Comparison of ENCODE assay signal across 27 cellular contexts in genomic region chr4:3805731-3806130, GRCh38. TPM values are rescaled to one million over a fixed set of nuclear protein-coding genes. Genes with fewer than 3 reads are reported as not detected.
DNase-seq lines count a peak whose midpoint lies in the region; ATAC-seq, FAIRE-seq and TF ChIP-seq lines count a peak whose summit lies in the region.
"Had no signal": no experiment of that assay in that cellular context is flagged by ENCODE, and none has a peak within 500 bp of the region (broad histone marks: within the 10 kb centered on the region; RNA-seq: fewer than 3 reads in every experiment).

No MANE protein-coding gene starts in this region.

- TF ChIP-seq CTCF in right atrium auricular region (IDR thresholded peaks at IDR 0.05) = no peak
- no peak for TF ChIP-seq CTCF in H1 (IDR thresholded peaks at IDR 0.05; ENCODE audit: control extremely low read depth in 1 of 3, insufficient read depth in 1 of 3, low read depth in 1 of 3, low read length in 3 of 3)
- no peak for TF ChIP-seq CTCF in lower lobe of right lung (IDR thresholded peaks at IDR 0.05)
- TF ChIP-seq CTCF in spleen (IDR thresholded peaks at IDR 0.05 in 8 of 11, conservative IDR thresholded peaks at IDR 0.05 in 3 of 11) = no peak
- TF ChIP-seq CTCF in MCF 10A (IDR thresholded peaks at IDR 0.05; ENCODE audit: unreplicated experiment) = no peak
- no peak for TF ChIP-seq CTCF in sigmoid colon (IDR thresholded peaks at IDR 0.05)

- no peak for TF ChIP-seq EP300 in H1 (IDR thresholded peaks at IDR 0.05; ENCODE audit: borderline replicate concordance in 1 of 2, low read depth in 2 of 2, low read length in 2 of 2)
- TF ChIP-seq EP300 in sigmoid colon (IDR thresholded peaks at IDR 0.05) = no peak

- no peak overlapping the region for H3K23ac ChIP-seq in H1 (ENCODE audit: insufficient read length)

- H3K4me1 Mint-ChIP-seq in MCF 10A (ENCODE audit: insufficient read depth, unreplicated experiment) = no peaks in the 10 kb centered on the region
- H3K4me1 Mint-ChIP-seq: CD14-positive monocyte; CD8-positive, alpha-beta memory T cell had no signal

- TF ChIP-seq POLR2A in H1 (IDR thresholded peaks at IDR 0.05; ENCODE audit: control extremely low read depth in 1 of 2, low read depth in 2 of 2, low read length in 2 of 2) = no peak
- TF ChIP-seq POLR2A in spleen (IDR thresholded peaks at IDR 0.05) = no peak
- no peak for TF ChIP-seq POLR2A in sigmoid colon (IDR thresholded peaks at IDR 0.05)

- H2BK5ac ChIP-seq in H1 (ENCODE audit: low read depth, low read length) = no peak overlapping the region

- no peak overlapping the region for H2BK120ac ChIP-seq in H1 (replicated peaks; ENCODE audit: low read depth, low read length)

- H2AK5ac ChIP-seq in H1 (ENCODE audit: low read depth, low read length) = no peak overlapping the region

- H3K9me3 ChIP-seq in right atrium auricular region (no peaks in the 10 kb centered on the region), H1 (ENCODE audit: insufficient read depth in 2 of 2, low read depth in 1 of 2, low read length in 1 of 2) (no peaks in the 10 kb centered on the region; a peak in 1 of 4 replicates), lower lobe of right lung (no peaks in the 10 kb centered on the region), spleen (no peaks in the 10 kb centered on the region), sigmoid colon (no peaks in the 10 kb centered on the region)
- H3K9me3 ChIP-seq: BE2C; BLaER1 treated with 17β-estradiol and CSF1 and Interleukin-3, amounts not matched to agents 10 nM and 100 nM had no signal

- POLR2A ChIA-PET in H1 (lab: Charles Lee; ENCODE audit: partially characterized antibody) (interaction anchor here (0.9 kb wide), 1 partner anchor 9 kb away, joined by 3 read pairs; no protein-coding TSS in a partner anchor), MCF 10A (lab: Yijun Ruan, JAX) (no interaction called here)

- no peaks in the 10 kb centered on the region for H3K79me1 ChIP-seq in H1 (ENCODE audit: low read depth, low read length)

- H3K4me1 ChIP-seq in right atrium auricular region (no peaks in the 10 kb centered on the region), H1 (replicated peaks in 1 of 4; ENCODE audit: control insufficient read depth in 3 of 4, insufficient read depth in 4 of 4, low read length in 3 of 4) (peaks cover 4 to 16% (median 9%) of the 10 kb centered on the region in 4 experiments), lower lobe of right lung (no peaks in the 10 kb centered on the region), spleen (no peaks in the 10 kb centered on the region), sigmoid colon (no peaks in the 10 kb centered on the region)

- no TSS peak for BruUV-seq in MCF 10A (replicated peaks; lab: Mats Ljungman, UMichigan)

- no peak overlapping the region for H4K5ac ChIP-seq in H1 (ENCODE audit: insufficient read length, low read depth, low read length)

- H2BK15ac ChIP-seq in H1 (ENCODE audit: low read length) = peak overlapping the region; percentile 32; the same call in 1 of the 2 replicates

- H3K27ac Mint-ChIP-seq in MCF 10A (ENCODE audit: low read depth, unreplicated experiment) = no peak overlapping the region
- H3K27ac Mint-ChIP-seq: CD14-positive monocyte; CD4-positive, alpha-beta T cell; CD8-positive, alpha-beta memory T cell; H9 had no signal

- H4K20me1 ChIP-seq in H1 (replicated peaks in 1 of 2; ENCODE audit: control insufficient read depth in 1 of 2, insufficient read depth in 2 of 2, low read length in 2 of 2) = no peaks in the 10 kb centered on the region

- H3K4me3 ChIP-seq in right atrium auricular region = no peak overlapping the region
- no peak overlapping the region for H3K4me3 ChIP-seq in H1 (ENCODE audit: extremely low read depth in 1 of 4, insufficient read depth in 2 of 4, low read depth in 3 of 4, low read length in 4 of 4)
- H3K4me3 ChIP-seq in lower lobe of right lung = no peak overlapping the region
- H3K4me3 ChIP-seq in spleen = no peak overlapping the region
- no peak overlapping the region for H3K4me3 ChIP-seq in sigmoid colon
- H3K4me3 ChIP-seq: BLaER1 treated with 17β-estradiol and CSF1 and Interleukin-3, amounts not matched to agents 10 nM and 100 nM; GM12878; GM23248 had no signal

- H4K8ac ChIP-seq in H1 (ENCODE audit: extremely low read depth, insufficient read depth, low read length) = no peak overlapping the region

- no peak overlapping the region for H3K56ac ChIP-seq in H1 (replicated peaks; ENCODE audit: insufficient read length, low read depth, low read length)

- H3K27me3 ChIP-seq in right atrium auricular region (no peaks in the 10 kb centered on the region), H1 (replicated peaks in 1 of 4; ENCODE audit: control insufficient read depth in 3 of 4, extremely low read depth in 1 of 4, insufficient read depth in 3 of 4, low read length in 3 of 4) (peaks cover 0 to 3% (median 1%) of the 10 kb centered on the region in 4 experiments; a peak in 1 of 7 replicates), lower lobe of right lung (ENCODE audit: low read depth) (peaks cover 29% of the 10 kb centered on the region), spleen (replicated peaks in 1 of 7) (peaks cover 0 to 78% (median 3%) of the 10 kb centered on the region in 7 donors), sigmoid colon (peaks cover 0 to 71% (median 12%) of the 10 kb centered on the region in 3 donors)
- H3K27me3 ChIP-seq: BE2C had no signal

- H3K9me3 Mint-ChIP-seq in MCF 10A (ENCODE audit: unreplicated experiment) = no peaks in the 10 kb centered on the region
- H3K9me3 Mint-ChIP-seq: CD14-positive monocyte; CD4-positive, alpha-beta T cell; CD8-positive, alpha-beta memory T cell; H9 had no signal

- H3K27ac ChIP-seq in right atrium auricular region (no peak overlapping the region), H1 (ENCODE audit: low read depth, low read length) (no peak overlapping the region), lower lobe of right lung (no peak overlapping the region), spleen (no peak overlapping the region), sigmoid colon (no peak overlapping the region)
- H3K27ac ChIP-seq: 22Rv1; BLaER1 treated with 17β-estradiol and CSF1 and Interleukin-3, amounts not matched to agents 10 nM and 100 nM; GM23248 had no signal

- no peak overlapping the region for H3K4me3 Mint-ChIP-seq in MCF 10A (ENCODE audit: unreplicated experiment)
- H3K4me3 Mint-ChIP-seq: CD14-positive monocyte; CD4-positive, alpha-beta T cell; CD8-positive, alpha-beta memory T cell; H9 had no signal

- no peak overlapping the region for H2BK12ac ChIP-seq in H1 (ENCODE audit: low read depth, low read length)

- peaks cover 47% of the 10 kb centered on the region for H3K27me3 Mint-ChIP-seq in MCF 10A (ENCODE audit: insufficient read depth, unreplicated experiment)

- no peak for FAIRE-seq in H1 (lab: Jason Lieb, UNC)
- FAIRE-seq: A204.1, D721Med, GM12878, GM19239 had no signal

- H3K36me3 ChIP-seq in right atrium auricular region (no peaks in the 10 kb centered on the region), H1 (ENCODE audit: control insufficient read depth in 2 of 4, insufficient read depth in 4 of 4, low read length in 3 of 4) (no peaks in the 10 kb centered on the region; a peak in 1 of 8 replicates), lower lobe of right lung (no peaks in the 10 kb centered on the region), spleen (no peaks in the 10 kb centered on the region), sigmoid colon (no peaks in the 10 kb centered on the region)
- H3K36me3 ChIP-seq: BE2C; BLaER1 treated with 17β-estradiol and CSF1 and Interleukin-3, amounts not matched to agents 10 nM and 100 nM had no signal

- H3K4me2 ChIP-seq in H1 (ENCODE audit: insufficient read depth in 1 of 2, low read depth in 2 of 2, low read length in 2 of 2) = no peak overlapping the region
- H3K4me2 ChIP-seq: BLaER1 treated with 17β-estradiol and CSF1 and Interleukin-3, amounts not matched to agents 10 nM and 100 nM had no signal

- WGBS in H1 (ENCODE audit: extremely low coverage in 1 of 2, insufficient coverage in 1 of 2, insufficient read length in 1 of 2, insufficient replicate concordance in 2 of 2, low coverage in 1 of 2, low lambda C conversion rate in 2 of 2, missing lambda C conversion rate in 1 of 2), 2 experiments = 91% methylated on average over 11 of the region's 11 CpGs; no CpG with 5 or more reads in 1 of the 2 experiments
- 85 to 94% (median 93%) methylated on average over 3 to 11 of the region's 11 CpGs for WGBS in spleen, 5 donors
- WGBS in sigmoid colon, 2 donors = 92% methylated on average over 11 of the region's 11 CpGs

- H3K9ac ChIP-seq in H1 (replicated peaks in 1 of 4; ENCODE audit: extremely low read depth in 1 of 4, low read depth in 3 of 4, low read length in 3 of 4) = no peak overlapping the region
- H3K9ac ChIP-seq: BLaER1 treated with 17β-estradiol and CSF1 and Interleukin-3, amounts not matched to agents 10 nM and 100 nM; GM23248 had no signal

- intact Hi-C loops in Right ventricle myocardium inferior (cut with DNase I) (no loop called here), lower lobe of right lung (cut with DNase I) (no loop called here), spleen (cut with DNase I; ENCODE audit: low total_unique reads) (no loop called here), MCF 10A (cut with micrococcal nuclease) (no loop called here), sigmoid colon (cut with DNase I) (no loop called here)

- H3K79me2 ChIP-seq in H1 (ENCODE audit: control insufficient read depth in 1 of 2, insufficient read depth in 2 of 2, low read length in 2 of 2) = no peaks in the 10 kb centered on the region

- H2BK20ac ChIP-seq in H1 (ENCODE audit: low read length) = no peak overlapping the region

- no peak overlapping the region for H4K91ac ChIP-seq in H1 (replicated peaks; ENCODE audit: insufficient read length, low read length)

- H3K18ac ChIP-seq in H1 (ENCODE audit: extremely low read depth, low read length) = no peak overlapping the region

- 0 out of 2 replicates have a peak, but pooled peaks cover 1% of the 10 kb centered on the region for H3K23me2 ChIP-seq in H1 (ENCODE audit: low read depth, low read length)

- CTCF ChIA-PET in H1 (lab: Charles Lee; ENCODE audit: partially characterized antibody) = interaction anchor here (4.0 kb wide), 1 partner anchor 13 kb away, joined by 17 read pairs; no protein-coding TSS in a partner anchor
- CTCF ChIA-PET in MCF 10A (lab: Yijun Ruan, JAX) = no interaction called here

- TF ChIP-seq RAD21 in H1 (IDR thresholded peaks at IDR 0.05 in 1 of 2, conservative IDR thresholded peaks at IDR 0.05 in 1 of 2; ENCODE audit: low read depth in 2 of 2, low read length in 2 of 2) = no peak

- no peak overlapping the region for H3K14ac ChIP-seq in H1 (ENCODE audit: insufficient read length)

- H3K4ac ChIP-seq in H1 (replicated peaks; ENCODE audit: insufficient read length, low read depth, low read length) = no peak overlapping the region

- DNase-seq in Right ventricle myocardium inferior (ENCODE audit: missing footprints) (peak; percentile 57), right atrium auricular region (ENCODE audit: low spot score) (no peak), H1 (ENCODE audit: low read depth in 1 of 2, low spot score in 2 of 2) (no peak), lower lobe of right lung (peak; percentile 35), spleen (peak; percentile 55), MCF 10A (ENCODE audit: unreplicated experiment) (no peak), sigmoid colon (no peak)
- DNase-seq: ACHN; AML-193; BE2C; CD4-positive, alpha-beta T cell; CD8-positive, alpha-beta memory T cell; DMS 273 treated with DMSO at 0.1 percent for 48 hours; DMS79; EL; GDM1; GM23248; H9 had no signal

- H3K36me3 Mint-ChIP-seq in MCF 10A (ENCODE audit: insufficient read depth, unreplicated experiment) = no peaks in the 10 kb centered on the region
- H3K36me3 Mint-ChIP-seq: CD14-positive monocyte; CD8-positive, alpha-beta memory T cell had no signal

- no peak for ATAC-seq in Right ventricle myocardium inferior
- ATAC-seq in lower lobe of right lung = no peak
- no peak for ATAC-seq in HG03520 (IDR thresholded peaks at IDR 0.05; ENCODE audit: unreplicated experiment)
- ATAC-seq: GM12878, HCT116 had no signal

- no peak overlapping the region for H2AFZ ChIP-seq in H1 (ENCODE audit: low read length)
- H2AFZ ChIP-seq: GM23248 had no signal

RNA-seq across cellular contexts. Expression of gene ADRA2C, which starts 39.5 kb away (rescaled TPM):
- total RNA-seq in Right ventricle myocardium inferior (6.9 TPM), right atrium auricular region (1 to 10 TPM; 2.6 to 3.1 TPM), lower lobe of right lung (2.5 TPM), spleen (10 to 100 TPM; 19.5 to 42.1 (median 37.6) TPM), MCF 10A (2022) (0.28 and 0.32 TPM in 2 replicates), sigmoid colon (1 to 10 TPM in 2 of 4 donors, under 1 TPM in 2; 0.33 to 5.2 (median 1.2) TPM)
- 13.8 and 14.8 TPM in 2 replicates for total RNA-seq in H1 (2021; fragmentation: NEBNext Ultra II Directional; extraction: Animal tissue kit (Norgen Biotek cat#: 25700))
- polyA plus RNA-seq in H1 (2011; rRNA removed) (14.6 and 27.3 TPM in 2 replicates), spleen (10 to 100 TPM in 1 of 3 donors, 1 to 10 TPM in 2; 9.4 to 15.5 (median 9.9) TPM), sigmoid colon (1 to 10 TPM in 1 of 3 donors, not detected in 2; 1.2 TPM)
- polyA plus RNA-seq in H1 (2011; cell fraction: cytosol; rRNA removed) = 15.1 TPM
- polyA plus RNA-seq in H1 (2011; cell fraction: nucleus; rRNA removed) = 35.4 TPM
- polyA plus RNA-seq in H1 (2012, experiment 1 of 2) = 4.8 to 12.3 TPM (median 11.4 TPM) in 4 replicates
- 5.9 TPM for polyA plus RNA-seq in H1 (2012, experiment 2 of 2)
- polyA plus RNA-seq in H1 (2013, experiment 1 of 2) = 9.6 TPM
- 8.5 TPM for polyA plus RNA-seq in H1 (2013, experiment 2 of 2)
- 10.0 and 12.3 TPM in 2 replicates for polyA minus RNA-seq in H1 (2011; rRNA and poly(A)+ RNA removed)
- polyA minus RNA-seq in H1 (2011; cell fraction: cytosol; rRNA and poly(A)+ RNA removed) = 11.6 TPM
- polyA minus RNA-seq in H1 (2011; cell fraction: nucleus; rRNA and poly(A)+ RNA removed) = 16.3 TPM
- total RNA-seq: CD4-positive, alpha-beta T cell; CD8-positive, alpha-beta memory T cell had no signal
- polyA plus RNA-seq: CD14-positive monocyte; CD8-positive, alpha-beta memory T cell; GM12878 had no signal

Comparison
In these comparisons a context has a peak if more than half of its experiments do, and no peak if none do; other contexts are left out.
1. DNase-seq: peak in Right ventricle myocardium inferior (single experiment), lower lobe of right lung (single experiment) and spleen (single experiment); none in right atrium auricular region (single experiment), H1 (0 of 2), MCF 10A (single experiment) and sigmoid colon (single experiment).